14 cellular contexts compared by ENCODE assay signal in the genomic region with DNA sequence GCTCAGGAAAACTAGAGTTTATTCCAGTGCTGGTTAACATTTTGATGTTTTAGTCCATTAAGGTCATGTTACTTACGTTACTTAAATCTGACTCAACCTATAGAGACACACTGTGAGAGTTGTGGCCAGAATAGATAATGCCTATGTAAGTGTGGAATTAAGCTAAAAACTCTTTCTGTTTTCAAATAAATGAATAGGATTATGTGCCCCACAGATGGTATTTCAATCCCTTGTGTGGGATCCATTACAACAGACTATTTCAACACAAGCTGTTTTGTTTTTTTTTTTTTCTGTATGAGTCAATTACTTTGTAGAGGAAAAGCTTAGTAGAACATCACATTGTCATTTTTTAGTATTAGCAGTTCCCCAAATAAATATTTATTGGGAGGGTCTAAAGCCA.
DNase-seq lines count a peak whose midpoint lies in the region; ATAC-seq and TF ChIP-seq lines count a peak whose summit lies in the region.
"Had no signal": no experiment of that assay in that cellular context is flagged by ENCODE, and none has a peak within 500 bp of the region (broad histone marks: within the 10 kb centered on the region; RNA-seq: fewer than 3 reads in every experiment).

No MANE protein-coding gene starts in this region.

- POLR2A ChIA-PET in A673 (lab: Charles Lee; ENCODE audit: low non-redundant PET), result interaction anchor here (0.7 kb wide), 1 partner anchor 133 kb away, joined by 10 read pairs; no protein-coding TSS in a partner anchor

- peak overlapping the region; percentile 11 for H3K4me3 ChIP-seq in A673 (ENCODE audit: low read depth, low read length, poor library complexity, severe bottlenecking)
- H3K4me3 ChIP-seq in astrocyte of the spinal cord (ENCODE audit: low read depth, low read length), result no peak overlapping the region
- H3K4me3 ChIP-seq in heart left ventricle, result no peak overlapping the region
- H3K4me3 ChIP-seq in right cardiac atrium (ENCODE audit: low read length), result no peak overlapping the region
- H3K4me3 ChIP-seq: lower lobe of right lung, sigmoid colon had no signal

- TF ChIP-seq CTCF in A673 (conservative IDR thresholded peaks at IDR 0.05; ENCODE audit: low read depth, low read length), result no peak
- no peak for TF ChIP-seq CTCF in astrocyte of the spinal cord (IDR thresholded peaks at IDR 0.05; ENCODE audit: low read depth, low read length)
- TF ChIP-seq CTCF in heart left ventricle (IDR thresholded peaks at IDR 0.05), result no peak

- CTCF ChIA-PET in A673 (lab: Charles Lee), result interaction anchor here (0.6 to 1.6 kb wide), 2 partner anchors 15 to 174 kb away, joined by 4 to 5 read pairs; no protein-coding TSS in a partner anchor

- H3K36me3 ChIP-seq in A673 (ENCODE audit: insufficient read depth, low read length, poor library complexity, severe bottlenecking), result no peaks in the 10 kb centered on the region
- no peaks in the 10 kb centered on the region for H3K36me3 ChIP-seq in heart left ventricle
- H3K36me3 ChIP-seq: lower lobe of right lung, sigmoid colon had no signal

- H3K27me3 ChIP-seq in A673 (replicated peaks; ENCODE audit: insufficient read depth, low read depth, low read length, poor library complexity) (no peaks in the 10 kb centered on the region), heart left ventricle (no peaks in the 10 kb centered on the region), right cardiac atrium (ENCODE audit: control insufficient read depth, insufficient read depth) (no peaks in the 10 kb centered on the region)
- H3K27me3 ChIP-seq: sigmoid colon had no signal

- BruUV-seq in A673 (replicated peaks; lab: Mats Ljungman, UMichigan), result no TSS peak

- in situ Hi-C loops in astrocyte of the spinal cord (cut with HindIII; ENCODE audit: low sequenced_read_pairs), result no loop called here

- DNase-seq in A673 (ENCODE audit: low spot score), result peak; percentile 76
- peak; percentile 51 for DNase-seq in HCEC 1CT
- DNase-seq in astrocyte of the spinal cord (ENCODE audit: low read depth, low spot score), result peak; percentile 31
- DNase-seq in globus pallidus (ENCODE audit: low spot score), result peak; percentile 63
- no peak for DNase-seq in heart left ventricle
- no peak for DNase-seq in right cardiac atrium
- no peak for DNase-seq in head of caudate nucleus
- DNase-seq: ACHN; activated naive CD4-positive, alpha-beta T cell treated with anti-CD3 and anti-CD28 coated beads, Interleukin-2, amount 10 ng/mL, durations not matched to agents 7 days and 5 days; cerebellar nuclear complex; lower lobe of right lung; sigmoid colon; T-cell had no signal

- intact Hi-C loops in A673 (cut with micrococcal nuclease; ENCODE audit: unreplicated experiment), result no loop called here
- intact Hi-C loops in heart left ventricle (cut with DNase I), result no loop called here
- intact Hi-C loops in right cardiac atrium (cut with DNase I), result no loop called here
- intact Hi-C loops in head of caudate nucleus (cut with DNase I), result no loop called here

- H3K27ac ChIP-seq in A673 (ENCODE audit: low read depth, low read length, poor library complexity, severe bottlenecking) (peak overlapping the region; percentile 93), heart left ventricle (no peak overlapping the region), right cardiac atrium (ENCODE audit: low read length) (no peak overlapping the region)
- H3K27ac ChIP-seq: lower lobe of right lung, sigmoid colon had no signal

- H3K9me3 ChIP-seq in A673 (ENCODE audit: low read depth, low read length, poor library complexity, severe bottlenecking) (no peaks in the 10 kb centered on the region), heart left ventricle (no peaks in the 10 kb centered on the region), right cardiac atrium (ENCODE audit: control insufficient read depth, low read length) (no peaks in the 10 kb centered on the region)
- H3K9me3 ChIP-seq: lower lobe of right lung, sigmoid colon had no signal

- no peak for TF ChIP-seq POLR2A in heart left ventricle (IDR thresholded peaks at IDR 0.05)

- no peak for ATAC-seq in heart left ventricle
- ATAC-seq in right cardiac atrium, result no peak
- no peak for ATAC-seq in GM21717 (IDR thresholded peaks at IDR 0.05; ENCODE audit: unreplicated experiment)
- ATAC-seq: lower lobe of right lung, T-cell had no signal

- 77 to 92% (median 84%) methylated on average over 1 of the region's 1 CpG for WGBS in heart left ventricle, 4 donors
- WGBS in right cardiac atrium, result 81% methylated on average over 1 of the region's 1 CpG

- H3K4me1 ChIP-seq in A673 (ENCODE audit: insufficient read depth, low read length, poor library complexity, severe bottlenecking) (peaks cover 54% of the 10 kb centered on the region), heart left ventricle (no peaks in the 10 kb centered on the region), right cardiac atrium (ENCODE audit: control insufficient read depth, insufficient read depth, low read length) (no peaks in the 10 kb centered on the region)
- H3K4me1 ChIP-seq: lower lobe of right lung, sigmoid colon had no signal

Comparison
In these comparisons a context has a peak if more than half of its experiments do, and no peak if none do; other contexts are left out.
1. DNase-seq: peak in A673 (single experiment), HCEC 1CT (single experiment), astrocyte of the spinal cord (single experiment) and globus pallidus (single experiment); none in heart left ventricle (0 of 5), right cardiac atrium (0 of 3) and head of caudate nucleus (0 of 42).